ENCODE assay signal across 29 cellular contexts in the genomic region with DNA sequence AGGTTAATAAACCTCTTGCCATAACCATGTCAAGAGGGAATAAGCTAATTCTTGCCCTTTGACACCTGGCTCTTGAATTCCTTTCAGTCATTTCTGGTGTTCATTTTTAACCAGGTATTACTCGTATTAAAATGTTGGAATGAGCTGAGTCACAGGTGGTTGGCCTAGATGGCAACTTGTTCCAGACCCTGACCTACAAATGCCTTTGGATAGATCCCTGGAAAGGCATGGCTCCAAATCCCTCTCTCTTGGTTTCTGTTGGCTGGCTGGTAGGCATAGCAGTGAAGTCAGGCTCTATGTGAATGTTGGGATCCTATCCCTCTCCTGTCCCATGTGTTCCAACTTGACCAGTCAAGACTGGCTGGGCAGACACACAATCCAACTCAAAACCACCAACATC.
"Had no signal": no experiment of that assay in that cellular context is flagged by ENCODE, and none has a peak within 500 bp of the region (broad histone marks: within the 10 kb centered on the region; RNA-seq: fewer than 3 reads in every experiment).

No MANE protein-coding gene starts in this region.

- H3K4me2 ChIP-seq: neural progenitor cell, smooth muscle cell had no signal

- ATAC-seq: naive thymus-derived CD4-positive, alpha-beta T cell; natural killer cell; right cardiac atrium; stimulated activated memory B cell treated with anti-CD40 and anti-IgM and Interleukin-4, amounts not matched to agents 10 μg/mL and 1 μg/mL and 100 μg/mL, for 72 hours; stimulated activated naive CD8-positive, alpha-beta T cell treated with anti-CD3 and anti-CD28 coated beads, Interleukin-15, amount 100 ng/mL, for 72 hours; stimulated activated naive CD8-positive, alpha-beta T cell treated with anti-CD3 and anti-CD28 coated beads, Interleukin-15, Interleukin-2, amounts not matched to agents 100 U/mL and 50 U/mL, for 24 hours had no signal

- DNase-seq: naive thymus-derived CD4-positive, alpha-beta T cell; natural killer cell; occipital lobe; ovary; posterior cingulate gyrus; right cardiac atrium; right lobe of liver; spleen; stimulated activated CD4-positive, alpha-beta T cell treated with anti-CD3 and anti-CD28 coated beads, Interleukin-12 subunit alpha, Interleukin-12 subunit beta, amount 100 ng/mL, for 4 hours; stimulated activated CD4-positive, alpha-beta T cell treated with anti-CD3 and anti-CD28 coated beads, Interleukin-1b, Interleukin-23, amount 100 ng/mL, for 48 hours; stimulated activated CD4-positive, alpha-beta T cell treated with anti-CD3 and anti-CD28 coated beads, Interleukin-4, amount 100 ng/mL, for 1 hour; stimulated activated CD4-positive, alpha-beta T cell treated with anti-CD3 and anti-CD28 coated beads, Interleukin-4, amount 100 ng/mL, for 4 hours; stimulated activated CD8-positive, alpha-beta memory T cell treated with anti-CD3 and anti-CD28 coated beads, Interleukin-4, amount 100 ng/mL, for 48 hours; stimulated activated naive CD4-positive, alpha-beta T cell; stimulated activated naive CD8-positive, alpha-beta T cell treated with anti-CD3 and anti-CD28 coated beads, Interleukin-15, amount 100 ng/mL, for 72 hours; stimulated activated naive CD8-positive, alpha-beta T cell treated with anti-CD3 and anti-CD28 coated beads, Interleukin-15, Interleukin-2, amounts not matched to agents 100 U/mL and 50 U/mL, for 24 hours; substantia nigra; testis; tibial artery; transverse colon; upper lobe of left lung had no signal

- FAIRE-seq: urothelium cell line had no signal

- H3K36me3 ChIP-seq: neural progenitor cell, ovary, right lobe of liver, spleen, suprapubic skin, tibial artery, transverse colon, upper lobe of left lung, vagina had no signal

- H3K79me2 ChIP-seq: parathyroid adenoma had no signal

- H3K4me1 ChIP-seq: neural progenitor cell, parathyroid adenoma, spleen, suprapubic skin, testis, transverse colon, upper lobe of left lung, vagina had no signal

- H3K27ac ChIP-seq: neural progenitor cell, ovary, parathyroid adenoma, right lobe of liver, skin epidermis, spleen, suprapubic skin, testis, tibial artery, transverse colon, upper lobe of left lung, vagina had no signal

- H3K9me3 ChIP-seq: ovary, right lobe of liver, suprapubic skin, testis, transverse colon, upper lobe of left lung, vagina had no signal

- H2AFZ ChIP-seq: neural progenitor cell, parathyroid adenoma had no signal

- H3K4me3 ChIP-seq: neural progenitor cell, ovary, right lobe of liver, skin epidermis, smooth muscle cell, spleen, suprapubic skin, testis, tibial artery, transverse colon, upper lobe of left lung, vagina had no signal

- H3K27me3 ChIP-seq: neural progenitor cell, ovary, right lobe of liver, spleen, suprapubic skin, testis, tibial artery, transverse colon, upper lobe of left lung, vagina had no signal
